In the genomic region with DNA sequence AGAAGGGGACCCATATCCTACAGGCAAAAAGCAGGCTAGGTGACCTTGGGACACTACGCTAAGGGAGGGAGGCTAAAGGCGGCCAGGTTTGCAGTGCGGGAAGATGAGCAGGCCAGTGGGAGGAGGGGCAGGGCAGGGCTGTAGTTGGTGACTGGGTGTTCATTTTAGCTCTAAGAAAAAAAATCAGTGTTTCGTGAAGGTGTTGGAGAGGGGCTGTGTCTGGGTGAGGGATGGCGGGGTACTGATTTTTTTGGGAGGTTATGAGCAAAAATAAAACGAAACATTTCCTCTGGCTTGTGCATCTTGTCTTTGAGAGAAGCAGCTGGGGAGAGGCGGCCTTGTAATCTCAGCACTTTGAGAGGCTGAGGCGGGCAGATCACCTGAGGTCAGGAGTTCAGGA, we compare ENCODE assay signal across 23 cellular contexts. TPM values are rescaled to one million over a fixed set of nuclear protein-coding genes. Genes with fewer than 3 reads are reported as not detected.
A peak's percentile ranks its signal among the peaks of the same experiment; 100 is the strongest.
DNase-seq lines count a peak whose midpoint lies in the region; ATAC-seq lines count a peak whose summit lies in the region.
"Had no signal": no experiment of that assay in that cellular context is flagged by ENCODE, and none has a peak within 500 bp of the region (broad histone marks: within the 10 kb centered on the region; RNA-seq: fewer than 3 reads in every experiment).

No MANE protein-coding gene starts in this region.

- no peaks in the 10 kb centered on the region for H3K9me3 Mint-ChIP-seq in CD4-positive, CD25-positive, alpha-beta regulatory T cell
- peaks cover 0 to 3% (median 0%) of the 10 kb centered on the region in 5 donors for H3K9me3 Mint-ChIP-seq in CD8-positive, alpha-beta memory T cell
- H3K9me3 Mint-ChIP-seq in T-cell = no peaks in the 10 kb centered on the region
- peaks cover 0 to 12% (median 3%) of the 10 kb centered on the region in 11 donors for H3K9me3 Mint-ChIP-seq in naive thymus-derived CD4-positive, alpha-beta T cell

- H3K4me1 ChIP-seq in CD4-positive, CD25-positive, alpha-beta regulatory T cell (ENCODE audit: control insufficient read depth, insufficient read depth, low read length, poor library complexity, severe bottlenecking) = peaks cover 42% of the 10 kb centered on the region
- H3K4me1 ChIP-seq in CD8-positive, alpha-beta memory T cell (ENCODE audit: insufficient read depth, low read length) = peaks cover 33% of the 10 kb centered on the region
- peaks cover 28 to 31% of the 10 kb centered on the region in 2 donors for H3K4me1 ChIP-seq in naive thymus-derived CD4-positive, alpha-beta T cell (ENCODE audit: control insufficient read depth in 2 of 2, insufficient read depth in 2 of 2, low read length in 2 of 2)
- H3K4me1 ChIP-seq in neuronal stem cell (ENCODE audit: control insufficient read depth in 2 of 2, insufficient read depth in 1 of 2, low read depth in 1 of 2, low read length in 2 of 2) = peaks cover 0 to 4% of the 10 kb centered on the region in 2 donors

- no peak for ATAC-seq in CD4-positive, CD25-positive, alpha-beta regulatory T cell (ENCODE audit: low read depth in 2 of 2)
- ATAC-seq in T-cell (replicated peaks in 1 of 4) = no peak
- ATAC-seq in naive thymus-derived CD4-positive, alpha-beta T cell = no peak
- ATAC-seq: heart left ventricle, left lung had no signal

- no peak overlapping the region for H3K18ac ChIP-seq in neuronal stem cell (ENCODE audit: low read length)

- WGBS in neuronal stem cell (ENCODE audit: extremely low coverage in 2 of 2, insufficient read length in 2 of 2, insufficient replicate concordance in 1 of 2), 2 donors = no CpG with 5 or more reads among the region's 8 CpGs

- peaks cover 11% of the 10 kb centered on the region for H3K27me3 Mint-ChIP-seq in CD4-positive, CD25-positive, alpha-beta regulatory T cell
- H3K27me3 Mint-ChIP-seq in CD8-positive, alpha-beta memory T cell = peaks cover 0 to 7% of the 10 kb centered on the region in 2 donors
- no peaks in the 10 kb centered on the region for H3K27me3 Mint-ChIP-seq in T-cell
- H3K27me3 Mint-ChIP-seq in naive thymus-derived CD4-positive, alpha-beta T cell = peaks cover 0 to 11% (median 0%) of the 10 kb centered on the region in 5 donors

- H3K9ac ChIP-seq in neuronal stem cell (ENCODE audit: low read depth, low read length, poor library complexity) = no peak overlapping the region
- H3K9ac ChIP-seq: GM23248 had no signal

- H4K91ac ChIP-seq in neuronal stem cell (ENCODE audit: low read depth, low read length, poor library complexity) = no peak overlapping the region

- no peak overlapping the region for H2AFZ ChIP-seq in neuronal stem cell (ENCODE audit: low read length)
- H2AFZ ChIP-seq: GM23248, PC-9 had no signal

- intact Hi-C loops in naive thymus-derived CD4-positive, alpha-beta T cell (cut with micrococcal nuclease) = no loop called here

- H3K4ac ChIP-seq in neuronal stem cell (ENCODE audit: low read length) = no peak overlapping the region

- H4K8ac ChIP-seq in neuronal stem cell (ENCODE audit: low read depth, low read length) = no peak overlapping the region

- H3K27ac Mint-ChIP-seq in CD4-positive, CD25-positive, alpha-beta regulatory T cell = peak overlapping the region in 2 of 3 donors; percentile 75 to 95
- H3K27ac Mint-ChIP-seq in CD8-positive, alpha-beta memory T cell = peak overlapping the region in 5 of 8 donors; percentile 37 to 85 (median 69)
- peak overlapping the region; percentile 4 to 71 for H3K27ac Mint-ChIP-seq in T-cell
- H3K27ac Mint-ChIP-seq in naive thymus-derived CD4-positive, alpha-beta T cell = peak overlapping the region in 5 of 9 donors; percentile 4 to 78 (median 61)

- no peak overlapping the region for H3K14ac ChIP-seq in neuronal stem cell (ENCODE audit: low read length)

- H3K9me3 ChIP-seq in CD4-positive, CD25-positive, alpha-beta regulatory T cell (ENCODE audit: control insufficient read depth in 2 of 2, low read length in 2 of 2) = no peaks in the 10 kb centered on the region
- no peaks in the 10 kb centered on the region for H3K9me3 ChIP-seq in CD8-positive, alpha-beta memory T cell (ENCODE audit: low read length)
- H3K9me3 ChIP-seq in naive thymus-derived CD4-positive, alpha-beta T cell (ENCODE audit: control insufficient read depth in 2 of 3, low read length in 3 of 3) = no peaks in the 10 kb centered on the region
- H3K9me3 ChIP-seq in neuronal stem cell (replicated peaks in 1 of 2; ENCODE audit: control insufficient read depth in 2 of 2, insufficient read depth in 1 of 2, low read depth in 1 of 2, low read length in 2 of 2) = no peaks in the 10 kb centered on the region
- H3K9me3 ChIP-seq: ascending aorta, heart left ventricle, left lung, stomach, tibial nerve had no signal

- DNase-seq in CD4-positive, CD25-positive, alpha-beta regulatory T cell = no peak
- DNase-seq in CD8-positive, alpha-beta memory T cell = no peak
- DNase-seq in T-cell (no peak), anterior cingulate cortex (lab: John Stamatoyannopoulos, UW) (no peak), dedifferentiated amniotic fluid mesenchymal stem cell (ENCODE audit: extremely low spot score) (no peak), neuronal stem cell (ENCODE audit: low spot score) (no peak)
- DNase-seq in naive thymus-derived CD4-positive, alpha-beta T cell = no peak
- DNase-seq: activated CD8-positive, alpha-beta memory T cell treated with anti-CD3 and anti-CD28 coated beads, Interleukin-2, amount 50 U/mL, for 48 hours; caudate nucleus; GM23248; heart left ventricle; NCI-H1092 treated with DMSO at 0.1 percent for 48 hours; NCI-H2029 treated with DMSO at 0.1 percent for 48 hours; PC-9; SHP77; stimulated activated CD4-positive, alpha-beta T cell treated with anti-CD3 and anti-CD28 coated beads, Interleukin-2, amount 100 ng/mL, for 48 hours; stomach had no signal

- no peak overlapping the region for H3K27ac ChIP-seq in CD4-positive, CD25-positive, alpha-beta regulatory T cell (ENCODE audit: insufficient read depth, low read length, poor library complexity, severe bottlenecking)
- H3K27ac ChIP-seq in CD8-positive, alpha-beta memory T cell (ENCODE audit: low read depth, low read length) = no peak overlapping the region
- H3K27ac ChIP-seq in naive thymus-derived CD4-positive, alpha-beta T cell (ENCODE audit: low read depth, low read length) = no peak overlapping the region
- H3K27ac ChIP-seq in neuronal stem cell (replicated peaks; ENCODE audit: low read length) = no peak overlapping the region
- H3K27ac ChIP-seq: ascending aorta, dorsolateral prefrontal cortex, GM23248, heart left ventricle, left lung, PC-9, stomach, tibial nerve had no signal

- H3K4me3 Mint-ChIP-seq in CD4-positive, CD25-positive, alpha-beta regulatory T cell = peak overlapping the region; percentile 68 to 87 (median 82)
- peak overlapping the region in 4 of 7 donors; percentile 48 to 78 (median 65) for H3K4me3 Mint-ChIP-seq in CD8-positive, alpha-beta memory T cell
- peak overlapping the region in 1 of 3 donors; percentile 99 for H3K4me3 Mint-ChIP-seq in T-cell
- peak overlapping the region in 9 of 10 donors; percentile 14 to 97 (median 57) for H3K4me3 Mint-ChIP-seq in naive thymus-derived CD4-positive, alpha-beta T cell

- H2BK12ac ChIP-seq in neuronal stem cell (ENCODE audit: low read length) = no peak overlapping the region

- peaks cover 3% of the 10 kb centered on the region for H3K79me1 ChIP-seq in neuronal stem cell (ENCODE audit: low read depth, low read length)

- no peaks in the 10 kb centered on the region for H3K27me3 ChIP-seq in CD4-positive, CD25-positive, alpha-beta regulatory T cell (ENCODE audit: control insufficient read depth, insufficient read depth, low read length)
- H3K27me3 ChIP-seq in CD8-positive, alpha-beta memory T cell (ENCODE audit: insufficient read depth, low read length, poor library complexity, severe bottlenecking) = no peaks in the 10 kb centered on the region
- no peaks in the 10 kb centered on the region for H3K27me3 ChIP-seq in naive thymus-derived CD4-positive, alpha-beta T cell (ENCODE audit: control insufficient read depth in 2 of 2, insufficient read depth in 2 of 2, low read length in 2 of 2)
- H3K27me3 ChIP-seq in neuronal stem cell (ENCODE audit: control insufficient read depth in 3 of 3, insufficient read depth in 3 of 3, low read depth in 1 of 3, low read length in 3 of 3) = no peaks in the 10 kb centered on the region
- H3K27me3 ChIP-seq: ascending aorta, dorsolateral prefrontal cortex, left lung, stomach, tibial nerve had no signal

- no peak overlapping the region for H2BK5ac ChIP-seq in neuronal stem cell (ENCODE audit: low read length)

- no peak overlapping the region for H2BK120ac ChIP-seq in neuronal stem cell (ENCODE audit: low read depth, low read length)

- H3K4me2 ChIP-seq in neuronal stem cell (ENCODE audit: insufficient read depth, low read length, poor library complexity, severe bottlenecking) = no peak overlapping the region
- H3K4me2 ChIP-seq: PC-9, smooth muscle cell had no signal

- no peak overlapping the region for H2BK15ac ChIP-seq in neuronal stem cell (ENCODE audit: low read length)

- no peak overlapping the region for H3K23ac ChIP-seq in neuronal stem cell (ENCODE audit: low read depth, low read length, poor library complexity)

- peaks cover 6 to 52% (median 34%) of the 10 kb centered on the region in 4 donors for H3K4me1 Mint-ChIP-seq in CD4-positive, CD25-positive, alpha-beta regulatory T cell
- H3K4me1 Mint-ChIP-seq in CD8-positive, alpha-beta memory T cell = peaks cover 43 to 62% (median 53%) of the 10 kb centered on the region in 3 donors
- H3K4me1 Mint-ChIP-seq in T-cell = peaks cover 42 to 51% (median 46%) of the 10 kb centered on the region in 3 donors
- H3K4me1 Mint-ChIP-seq in naive thymus-derived CD4-positive, alpha-beta T cell = peaks cover 28 to 53% (median 45%) of the 10 kb centered on the region in 7 donors

- no peaks in the 10 kb centered on the region for H3K36me3 ChIP-seq in CD4-positive, CD25-positive, alpha-beta regulatory T cell (ENCODE audit: control insufficient read depth, insufficient read depth, low read length)
- no peaks in the 10 kb centered on the region for H3K36me3 ChIP-seq in CD8-positive, alpha-beta memory T cell (ENCODE audit: insufficient read depth, low read length)
- peaks cover 0 to 7% (median 0%) of the 10 kb centered on the region in 3 experiments for H3K36me3 ChIP-seq in naive thymus-derived CD4-positive, alpha-beta T cell (ENCODE audit: control insufficient read depth in 2 of 3, insufficient read depth in 3 of 3, low read length in 3 of 3)
- peaks cover 0 to 19% of the 10 kb centered on the region in 2 donors for H3K36me3 ChIP-seq in neuronal stem cell (replicated peaks in 1 of 2; ENCODE audit: control insufficient read depth in 2 of 2, insufficient read depth in 2 of 2, low read length in 2 of 2)
- H3K36me3 ChIP-seq: ascending aorta, heart left ventricle had no signal

- H3K36me3 Mint-ChIP-seq in CD4-positive, CD25-positive, alpha-beta regulatory T cell = no peaks in the 10 kb centered on the region
- H3K36me3 Mint-ChIP-seq in CD8-positive, alpha-beta memory T cell = peaks cover 0 to 10% (median 2%) of the 10 kb centered on the region in 3 donors
- no peaks in the 10 kb centered on the region for H3K36me3 Mint-ChIP-seq in T-cell
- H3K36me3 Mint-ChIP-seq in naive thymus-derived CD4-positive, alpha-beta T cell = peaks cover 0 to 35% (median 7%) of the 10 kb centered on the region in 5 donors

- CTCF ChIA-PET in CD8-positive, alpha-beta memory T cell (lab: Charles Lee) = interaction anchor here (0.6 kb wide), 1 partner anchor 1471 kb away, joined by 3 read pairs; no protein-coding TSS in a partner anchor
- CTCF ChIA-PET in T-cell (lab: Charles Lee) = interaction anchor here in 1 of 2 donors (0.7 kb wide), 1 partner anchor 64 kb away, joined by 3 read pairs; no protein-coding TSS in a partner anchor
- CTCF ChIA-PET in naive thymus-derived CD4-positive, alpha-beta T cell (lab: Charles Lee) = interaction anchor here (0.5 kb wide), 1 partner anchor 494 kb away, joined by 3 read pairs; no protein-coding TSS in a partner anchor

- H2AK5ac ChIP-seq in neuronal stem cell (ENCODE audit: low read depth, low read length) = no peak overlapping the region

- POLR2A ChIA-PET in CD8-positive, alpha-beta memory T cell (lab: Charles Lee) = no interaction called here
- POLR2A ChIA-PET in T-cell (lab: Charles Lee) = no interaction called here
- POLR2A ChIA-PET in naive thymus-derived CD4-positive, alpha-beta T cell (lab: Charles Lee) = interaction anchor here (0.9 to 1.0 kb wide), 2 partner anchors 36 to 57 kb away, joined by 3 read pairs; no protein-coding TSS in a partner anchor

- H3K4me3 ChIP-seq in CD4-positive, CD25-positive, alpha-beta regulatory T cell (ENCODE audit: low read depth, low read length) = no peak overlapping the region
- H3K4me3 ChIP-seq in CD8-positive, alpha-beta memory T cell (ENCODE audit: low read length) = no peak overlapping the region
- no peak overlapping the region for H3K4me3 ChIP-seq in naive thymus-derived CD4-positive, alpha-beta T cell (ENCODE audit: low read length)
- no peak overlapping the region for H3K4me3 ChIP-seq in neuronal stem cell (ENCODE audit: low read length in 2 of 2)
- H3K4me3 ChIP-seq: ascending aorta, dorsolateral prefrontal cortex, GM23248, heart left ventricle, left lung, PC-9, smooth muscle cell, stomach, tibial nerve had no signal

RNA-seq across cellular contexts. Expression of a gene that starts 4.3 kb away (rescaled TPM):
- total RNA-seq in CD4-positive, CD25-positive, alpha-beta regulatory T cell = 43.1 TPM
- polyA plus RNA-seq in CD4-positive, CD25-positive, alpha-beta regulatory T cell = 10 to 100 TPM; 40.2 to 47.2 (median 41.3) TPM
- 100 to 1,000 TPM; 223 to 231 TPM for total RNA-seq in CD8-positive, alpha-beta memory T cell
- polyA plus RNA-seq in CD8-positive, alpha-beta memory T cell = 73.7 TPM
- 10 to 100 TPM; 36.2 to 67.5 (median 59.5) TPM for total RNA-seq in T-cell
- total RNA-seq in naive thymus-derived CD4-positive, alpha-beta T cell = 100 to 1,000 TPM in 1 of 5 experiments, 10 to 100 TPM in 4; 26.9 to 130 (median 52.4) TPM
- polyA plus RNA-seq in naive thymus-derived CD4-positive, alpha-beta T cell = 10 to 100 TPM; 46.3 to 65.0 TPM
- 69.0 TPM for polyA plus RNA-seq in neuronal stem cell (2013, experiment 1 of 2)
- polyA plus RNA-seq in neuronal stem cell (2013, experiment 2 of 2) = 72.2 TPM

RNA-seq across cellular contexts. Expression of a gene that starts 4.6 kb away (rescaled TPM):
- total RNA-seq in CD4-positive, CD25-positive, alpha-beta regulatory T cell = 19.7 TPM
- polyA plus RNA-seq in CD4-positive, CD25-positive, alpha-beta regulatory T cell = 1 to 10 TPM in 2 of 4 donors, under 1 TPM in 2; 0.60 to 1.5 (median 1.1) TPM
- total RNA-seq in CD8-positive, alpha-beta memory T cell = 10 to 100 TPM; 57.7 to 59.9 TPM
- 1.7 TPM for polyA plus RNA-seq in CD8-positive, alpha-beta memory T cell
- total RNA-seq in T-cell = 10 to 100 TPM in 3 of 5 donors, 1 to 10 TPM in 2; 8.5 to 18.9 (median 11.2) TPM
- total RNA-seq in naive thymus-derived CD4-positive, alpha-beta T cell = 10 to 100 TPM in 3 of 5 experiments, 1 to 10 TPM in 2; 5.9 to 16.1 (median 14.9) TPM
- 1 to 10 TPM; 1.6 to 1.9 TPM for polyA plus RNA-seq in naive thymus-derived CD4-positive, alpha-beta T cell
- 7.5 TPM for polyA plus RNA-seq in neuronal stem cell (2013, experiment 1 of 2)
- polyA plus RNA-seq in neuronal stem cell (2013, experiment 2 of 2) = 7.7 TPM

RNA-seq across cellular contexts. Expression of a gene that starts 27.3 kb away (rescaled TPM):
- not detected for total RNA-seq in CD4-positive, CD25-positive, alpha-beta regulatory T cell
- polyA plus RNA-seq in CD4-positive, CD25-positive, alpha-beta regulatory T cell = not detected
- not detected for total RNA-seq in CD8-positive, alpha-beta memory T cell
- polyA plus RNA-seq in CD8-positive, alpha-beta memory T cell = not detected
- under 1 TPM in 2 of 5 donors, not detected in 3; 0.09 to 0.23 TPM for total RNA-seq in T-cell
- 1 to 10 TPM in 1 of 5 experiments, under 1 TPM in 3, not detected in 1; 0.14 to 1.3 (median 0.39) TPM for total RNA-seq in naive thymus-derived CD4-positive, alpha-beta T cell
- not detected for polyA plus RNA-seq in naive thymus-derived CD4-positive, alpha-beta T cell
- not detected for polyA plus RNA-seq in neuronal stem cell (2013, experiment 1 of 2)
- not detected for polyA plus RNA-seq in neuronal stem cell (2013, experiment 2 of 2)
- total RNA-seq: GM23248; PC-9; smooth muscle cell; T-helper 1 cell treated with Interleukin-12 subunit alpha and Interleukin-12 subunit beta and Interleukin-4 antibody, amounts not matched to agents 30 ng/mL and 1 ng/mL, for 36 hours had no signal
- polyA plus RNA-seq: GM23248, smooth muscle cell had no signal

RNA-seq across cellular contexts. Expression of a gene that starts 37.0 kb away (rescaled TPM):
- total RNA-seq in CD4-positive, CD25-positive, alpha-beta regulatory T cell = 3.7 TPM
- under 1 TPM; 0.20 to 0.85 (median 0.30) TPM for polyA plus RNA-seq in CD4-positive, CD25-positive, alpha-beta regulatory T cell
- 10 to 100 TPM; 35.6 to 39.1 TPM for total RNA-seq in CD8-positive, alpha-beta memory T cell
- polyA plus RNA-seq in CD8-positive, alpha-beta memory T cell = 13.1 TPM
- total RNA-seq in T-cell = 10 to 100 TPM in 1 of 5 donors, 1 to 10 TPM in 4; 2.0 to 12.4 (median 4.0) TPM
- 1 to 10 TPM; 1.2 to 6.8 (median 1.9) TPM for total RNA-seq in naive thymus-derived CD4-positive, alpha-beta T cell
- not detected for polyA plus RNA-seq in naive thymus-derived CD4-positive, alpha-beta T cell
- 0.28 TPM for polyA plus RNA-seq in neuronal stem cell (2013, experiment 1 of 2)
- 0.26 TPM for polyA plus RNA-seq in neuronal stem cell (2013, experiment 2 of 2)
- total RNA-seq: GM23248, PC-9, smooth muscle cell had no signal

RNA-seq across cellular contexts. Expression of a gene that starts 56.1 kb away (rescaled TPM):
- 48.1 TPM for total RNA-seq in CD4-positive, CD25-positive, alpha-beta regulatory T cell
- 1 to 10 TPM; 8.8 to 9.7 (median 9.1) TPM for polyA plus RNA-seq in CD4-positive, CD25-positive, alpha-beta regulatory T cell
- 10 to 100 TPM; 31.7 to 33.5 TPM for total RNA-seq in CD8-positive, alpha-beta memory T cell
- polyA plus RNA-seq in CD8-positive, alpha-beta memory T cell = 16.8 TPM
- 100 to 1,000 TPM in 1 of 5 donors, 10 to 100 TPM in 4; 46.5 to 102 (median 88.6) TPM for total RNA-seq in T-cell
- 100 to 1,000 TPM in 1 of 5 experiments, 10 to 100 TPM in 4; 42.9 to 106 (median 53.0) TPM for total RNA-seq in naive thymus-derived CD4-positive, alpha-beta T cell
- 10 to 100 TPM; 11.6 to 22.2 TPM for polyA plus RNA-seq in naive thymus-derived CD4-positive, alpha-beta T cell
- polyA plus RNA-seq in neuronal stem cell (2013, experiment 1 of 2) = 29.5 TPM
- 29.9 TPM for polyA plus RNA-seq in neuronal stem cell (2013, experiment 2 of 2)
